ENCODE assay signal across 1 cellular context in the genomic region with DNA sequence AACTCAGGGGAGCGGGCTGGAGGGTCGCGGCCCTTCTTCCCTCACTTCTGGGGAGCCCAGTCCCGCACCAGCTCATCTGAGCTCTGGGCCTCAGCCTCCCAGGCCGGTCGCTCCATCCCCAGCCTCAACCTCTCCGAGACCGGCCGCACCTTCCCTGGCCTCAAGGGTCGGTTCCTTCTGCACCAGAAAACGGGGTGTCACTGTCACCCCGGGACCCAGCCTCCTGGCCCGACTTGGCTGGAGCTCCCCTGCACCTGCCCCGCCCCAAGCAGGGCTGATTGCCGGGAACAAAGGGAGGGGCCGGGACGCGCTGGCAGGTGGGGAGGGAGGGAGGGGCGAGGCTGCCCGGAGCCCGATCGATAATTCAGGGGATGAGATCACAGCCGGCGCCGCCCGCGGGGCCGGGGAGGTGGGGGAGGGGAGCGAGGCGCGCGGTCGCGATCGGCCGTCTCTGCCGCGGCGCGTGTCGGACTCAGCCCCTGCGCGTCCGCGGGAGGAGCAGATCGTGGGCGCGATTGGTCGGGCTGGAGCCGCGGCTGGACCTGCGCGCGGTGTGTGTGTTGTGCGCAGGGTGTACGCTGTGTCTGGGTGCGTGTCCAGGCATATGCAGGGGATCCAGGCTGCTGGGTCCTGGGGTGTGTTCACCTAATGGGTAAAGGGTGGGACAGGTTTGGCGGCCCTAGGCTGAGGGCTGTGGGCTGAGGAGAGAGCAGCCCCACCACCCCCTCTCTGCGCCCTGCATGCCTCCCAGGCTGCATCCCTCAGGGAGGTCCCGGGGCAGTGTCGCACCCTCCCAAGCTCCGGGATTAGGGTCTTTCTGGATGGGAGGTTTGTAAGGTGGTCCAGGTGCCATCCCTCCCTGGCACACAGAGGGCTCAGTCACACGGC.
TF ChIP-seq lines count a peak whose summit lies in the region.

No MANE protein-coding gene starts in this region.

TF ChIP-seq in HepG2, 621 proteins besides CTCF, POLR2A, EP300 and RAD21 (continued from another document and continues in another):
- TF ChIP-seq ZNF143 (CRISPR knock-in tag; IDR thresholded peaks at IDR 0.05) (peak; percentile 32; the same call in 1 of the 2 replicates), ZSCAN29 (CRISPR knock-in tag; conservative IDR thresholded peaks at IDR 0.05) (0 out of 2 replicates have a peak, but pooled peaks have one; percentile 57), HMG20A (CRISPR knock-in tag; IDR thresholded peaks at IDR 0.05; ENCODE audit: borderline replicate concordance) (peak; percentile 24; the same call in 1 of the 2 replicates), SMYD3 (CRISPR knock-in tag; IDR thresholded peaks at IDR 0.05) (no peak), KDM3A (CRISPR knock-in tag; IDR thresholded peaks at IDR 0.05; ENCODE audit: low read depth) (peak; percentile 78; the same call in 1 of the 2 replicates), ZNF430 (CRISPR knock-in tag; IDR thresholded peaks at IDR 0.05) (no peak), GATAD2A (CRISPR knock-in tag; IDR thresholded peaks at IDR 0.05) (peak; percentile 34; the same call in 1 of the 2 replicates), NFKBIZ (CRISPR knock-in tag; IDR thresholded peaks at IDR 0.05) (0 out of 2 replicates have a peak, but pooled peaks have one; percentile 31), ZNF672 (CRISPR knock-in tag; IDR thresholded peaks at IDR 0.05) (no peak), MATR3 (CRISPR knock-in tag; IDR thresholded peaks at IDR 0.05) (no peak), SMARCC2 (IDR thresholded peaks at IDR 0.05) (no peak), SALL2 (CRISPR knock-in tag; IDR thresholded peaks at IDR 0.05) (peak; percentile 28; the same call in 1 of the 2 replicates), ZFP36 (IDR thresholded peaks at IDR 0.05; ENCODE audit: borderline replicate concordance, low read depth, low read length, partially characterized antibody) (no peak), NFYC (CRISPR knock-in tag; IDR thresholded peaks at IDR 0.05) (no peak), FOXC1 (CRISPR knock-in tag; IDR thresholded peaks at IDR 0.05; ENCODE audit: borderline replicate concordance) (peak; percentile 75; the same call in 1 of the 2 replicates), JUNB (CRISPR knock-in tag; IDR thresholded peaks at IDR 0.05; ENCODE audit: borderline replicate concordance) (no peak), MTF2 (CRISPR knock-in tag; IDR thresholded peaks at IDR 0.05; ENCODE audit: borderline replicate concordance) (peak; percentile 92; the same call in 1 of the 2 replicates), XRCC5 (optimal IDR thresholded peaks at IDR 0.05; ENCODE audit: low read length) (no peak), DMAP1 (CRISPR knock-in tag; IDR thresholded peaks at IDR 0.05) (peak; percentile 64; the same call in 1 of the 2 replicates), PHF20 (CRISPR knock-in tag; IDR thresholded peaks at IDR 0.05) (0 out of 2 replicates have a peak, but pooled peaks have one; percentile 32)
- TF ChIP-seq, protein P1, sequence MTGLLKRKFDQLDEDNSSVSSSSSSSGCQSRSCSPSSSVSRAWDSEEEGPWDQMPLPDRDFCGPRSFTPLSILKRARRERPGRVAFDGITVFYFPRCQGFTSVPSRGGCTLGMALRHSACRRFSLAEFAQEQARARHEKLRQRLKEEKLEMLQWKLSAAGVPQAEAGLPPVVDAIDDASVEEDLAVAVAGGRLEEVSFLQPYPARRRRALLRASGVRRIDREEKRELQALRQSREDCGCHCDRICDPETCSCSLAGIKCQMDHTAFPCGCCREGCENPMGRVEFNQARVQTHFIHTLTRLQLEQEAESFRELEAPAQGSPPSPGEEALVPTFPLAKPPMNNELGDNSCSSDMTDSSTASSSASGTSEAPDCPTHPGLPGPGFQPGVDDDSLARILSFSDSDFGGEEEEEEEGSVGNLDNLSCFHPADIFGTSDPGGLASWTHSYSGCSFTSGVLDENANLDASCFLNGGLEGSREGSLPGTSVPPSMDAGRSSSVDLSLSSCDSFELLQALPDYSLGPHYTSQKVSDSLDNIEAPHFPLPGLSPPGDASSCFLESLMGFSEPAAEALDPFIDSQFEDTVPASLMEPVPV (CRISPR knock-in tag; IDR thresholded peaks at IDR 0.05) = peak; percentile 76; the same call in 1 of the 2 replicates
- TF ChIP-seq, protein P2, sequence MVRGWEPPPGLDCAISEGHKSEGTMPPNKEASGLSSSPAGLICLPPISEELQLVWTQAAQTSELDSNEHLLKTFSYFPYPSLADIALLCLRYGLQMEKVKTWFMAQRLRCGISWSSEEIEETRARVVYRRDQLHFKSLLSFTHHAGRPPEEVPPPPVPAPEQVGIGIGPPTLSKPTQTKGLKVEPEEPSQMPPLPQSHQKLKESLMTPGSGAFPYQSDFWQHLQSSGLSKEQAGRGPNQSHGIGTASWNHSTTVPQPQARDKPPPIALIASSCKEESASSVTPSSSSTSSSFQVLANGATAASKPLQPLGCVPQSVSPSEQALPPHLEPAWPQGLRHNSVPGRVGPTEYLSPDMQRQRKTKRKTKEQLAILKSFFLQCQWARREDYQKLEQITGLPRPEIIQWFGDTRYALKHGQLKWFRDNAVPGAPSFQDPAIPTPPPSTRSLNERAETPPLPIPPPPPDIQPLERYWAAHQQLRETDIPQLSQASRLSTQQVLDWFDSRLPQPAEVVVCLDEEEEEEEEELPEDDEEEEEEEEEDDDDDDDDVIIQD (CRISPR knock-in tag; IDR thresholded peaks at IDR 0.05; ENCODE audit: low read depth) = no peak
- TF ChIP-seq, protein P3, sequence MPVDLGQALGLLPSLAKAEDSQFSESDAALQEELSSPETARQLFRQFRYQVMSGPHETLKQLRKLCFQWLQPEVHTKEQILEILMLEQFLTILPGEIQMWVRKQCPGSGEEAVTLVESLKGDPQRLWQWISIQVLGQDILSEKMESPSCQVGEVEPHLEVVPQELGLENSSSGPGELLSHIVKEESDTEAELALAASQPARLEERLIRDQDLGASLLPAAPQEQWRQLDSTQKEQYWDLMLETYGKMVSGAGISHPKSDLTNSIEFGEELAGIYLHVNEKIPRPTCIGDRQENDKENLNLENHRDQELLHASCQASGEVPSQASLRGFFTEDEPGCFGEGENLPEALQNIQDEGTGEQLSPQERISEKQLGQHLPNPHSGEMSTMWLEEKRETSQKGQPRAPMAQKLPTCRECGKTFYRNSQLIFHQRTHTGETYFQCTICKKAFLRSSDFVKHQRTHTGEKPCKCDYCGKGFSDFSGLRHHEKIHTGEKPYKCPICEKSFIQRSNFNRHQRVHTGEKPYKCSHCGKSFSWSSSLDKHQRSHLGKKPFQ (CRISPR knock-in tag; IDR thresholded peaks at IDR 0.05; ENCODE audit: insufficient replicate concordance) = peak; percentile 56
- TF ChIP-seq, protein P4, sequence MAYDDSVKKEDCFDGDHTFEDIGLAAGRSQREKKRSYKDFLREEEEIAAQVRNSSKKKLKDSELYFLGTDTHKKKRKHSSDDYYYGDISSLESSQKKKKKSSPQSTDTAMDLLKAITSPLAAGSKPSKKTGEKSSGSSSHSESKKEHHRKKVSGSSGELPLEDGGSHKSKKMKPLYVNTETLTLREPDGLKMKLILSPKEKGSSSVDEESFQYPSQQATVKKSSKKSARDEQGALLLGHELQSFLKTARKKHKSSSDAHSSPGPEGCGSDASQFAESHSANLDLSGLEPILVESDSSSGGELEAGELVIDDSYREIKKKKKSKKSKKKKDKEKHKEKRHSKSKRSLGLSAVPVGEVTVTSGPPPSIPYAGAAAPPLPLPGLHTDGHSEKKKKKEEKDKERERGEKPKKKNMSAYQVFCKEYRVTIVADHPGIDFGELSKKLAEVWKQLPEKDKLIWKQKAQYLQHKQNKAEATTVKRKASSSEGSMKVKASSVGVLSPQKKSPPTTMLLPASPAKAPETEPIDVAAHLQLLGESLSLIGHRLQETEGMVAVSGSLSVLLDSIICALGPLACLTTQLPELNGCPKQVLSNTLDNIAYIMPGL (CRISPR knock-in tag; IDR thresholded peaks at IDR 0.05; ENCODE audit: borderline replicate concordance in 1 of 2, low read depth in 1 of 2) = peak; percentile 27 to 56; a peak in 1 of 4 replicates
- TF ChIP-seq, protein P5, sequence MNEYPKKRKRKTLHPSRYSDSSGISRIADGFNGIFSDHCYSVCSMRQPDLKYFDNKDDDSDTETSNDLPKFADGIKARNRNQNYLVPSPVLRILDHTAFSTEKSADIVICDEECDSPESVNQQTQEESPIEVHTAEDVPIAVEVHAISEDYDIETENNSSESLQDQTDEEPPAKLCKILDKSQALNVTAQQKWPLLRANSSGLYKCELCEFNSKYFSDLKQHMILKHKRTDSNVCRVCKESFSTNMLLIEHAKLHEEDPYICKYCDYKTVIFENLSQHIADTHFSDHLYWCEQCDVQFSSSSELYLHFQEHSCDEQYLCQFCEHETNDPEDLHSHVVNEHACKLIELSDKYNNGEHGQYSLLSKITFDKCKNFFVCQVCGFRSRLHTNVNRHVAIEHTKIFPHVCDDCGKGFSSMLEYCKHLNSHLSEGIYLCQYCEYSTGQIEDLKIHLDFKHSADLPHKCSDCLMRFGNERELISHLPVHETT (CRISPR knock-in tag; conservative IDR thresholded peaks at IDR 0.05) = peak; percentile 60; the same call in 1 of the 2 replicates
- TF ChIP-seq, protein P6, sequence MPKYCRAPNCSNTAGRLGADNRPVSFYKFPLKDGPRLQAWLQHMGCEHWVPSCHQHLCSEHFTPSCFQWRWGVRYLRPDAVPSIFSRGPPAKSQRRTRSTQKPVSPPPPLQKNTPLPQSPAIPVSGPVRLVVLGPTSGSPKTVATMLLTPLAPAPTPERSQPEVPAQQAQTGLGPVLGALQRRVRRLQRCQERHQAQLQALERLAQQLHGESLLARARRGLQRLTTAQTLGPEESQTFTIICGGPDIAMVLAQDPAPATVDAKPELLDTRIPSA (CRISPR knock-in tag; IDR thresholded peaks at IDR 0.05; ENCODE audit: borderline replicate concordance) = no peak
- TF ChIP-seq, protein P7, sequence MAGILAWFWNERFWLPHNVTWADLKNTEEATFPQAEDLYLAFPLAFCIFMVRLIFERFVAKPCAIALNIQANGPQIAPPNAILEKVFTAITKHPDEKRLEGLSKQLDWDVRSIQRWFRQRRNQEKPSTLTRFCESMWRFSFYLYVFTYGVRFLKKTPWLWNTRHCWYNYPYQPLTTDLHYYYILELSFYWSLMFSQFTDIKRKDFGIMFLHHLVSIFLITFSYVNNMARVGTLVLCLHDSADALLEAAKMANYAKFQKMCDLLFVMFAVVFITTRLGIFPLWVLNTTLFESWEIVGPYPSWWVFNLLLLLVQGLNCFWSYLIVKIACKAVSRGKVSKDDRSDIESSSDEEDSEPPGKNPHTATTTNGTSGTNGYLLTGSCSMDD (CRISPR knock-in tag; IDR thresholded peaks at IDR 0.05) = no peak
- TF ChIP-seq, protein P8, sequence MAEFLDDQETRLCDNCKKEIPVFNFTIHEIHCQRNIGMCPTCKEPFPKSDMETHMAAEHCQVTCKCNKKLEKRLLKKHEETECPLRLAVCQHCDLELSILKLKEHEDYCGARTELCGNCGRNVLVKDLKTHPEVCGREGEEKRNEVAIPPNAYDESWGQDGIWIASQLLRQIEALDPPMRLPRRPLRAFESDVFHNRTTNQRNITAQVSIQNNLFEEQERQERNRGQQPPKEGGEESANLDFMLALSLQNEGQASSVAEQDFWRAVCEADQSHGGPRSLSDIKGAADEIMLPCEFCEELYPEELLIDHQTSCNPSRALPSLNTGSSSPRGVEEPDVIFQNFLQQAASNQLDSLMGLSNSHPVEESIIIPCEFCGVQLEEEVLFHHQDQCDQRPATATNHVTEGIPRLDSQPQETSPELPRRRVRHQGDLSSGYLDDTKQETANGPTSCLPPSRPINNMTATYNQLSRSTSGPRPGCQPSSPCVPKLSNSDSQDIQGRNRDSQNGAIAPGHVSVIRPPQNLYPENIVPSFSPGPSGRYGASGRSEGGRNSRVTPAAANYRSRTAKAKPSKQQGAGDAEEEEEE (CRISPR knock-in tag; IDR thresholded peaks at IDR 0.05; ENCODE audit: borderline replicate concordance) = no peak
- TF ChIP-seq, protein P9, sequence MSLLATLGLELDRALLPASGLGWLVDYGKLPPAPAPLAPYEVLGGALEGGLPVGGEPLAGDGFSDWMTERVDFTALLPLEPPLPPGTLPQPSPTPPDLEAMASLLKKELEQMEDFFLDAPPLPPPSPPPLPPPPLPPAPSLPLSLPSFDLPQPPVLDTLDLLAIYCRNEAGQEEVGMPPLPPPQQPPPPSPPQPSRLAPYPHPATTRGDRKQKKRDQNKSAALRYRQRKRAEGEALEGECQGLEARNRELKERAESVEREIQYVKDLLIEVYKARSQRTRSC (CRISPR knock-in tag; IDR thresholded peaks at IDR 0.05; ENCODE audit: low read depth) = no peak
- TF ChIP-seq, protein P10, sequence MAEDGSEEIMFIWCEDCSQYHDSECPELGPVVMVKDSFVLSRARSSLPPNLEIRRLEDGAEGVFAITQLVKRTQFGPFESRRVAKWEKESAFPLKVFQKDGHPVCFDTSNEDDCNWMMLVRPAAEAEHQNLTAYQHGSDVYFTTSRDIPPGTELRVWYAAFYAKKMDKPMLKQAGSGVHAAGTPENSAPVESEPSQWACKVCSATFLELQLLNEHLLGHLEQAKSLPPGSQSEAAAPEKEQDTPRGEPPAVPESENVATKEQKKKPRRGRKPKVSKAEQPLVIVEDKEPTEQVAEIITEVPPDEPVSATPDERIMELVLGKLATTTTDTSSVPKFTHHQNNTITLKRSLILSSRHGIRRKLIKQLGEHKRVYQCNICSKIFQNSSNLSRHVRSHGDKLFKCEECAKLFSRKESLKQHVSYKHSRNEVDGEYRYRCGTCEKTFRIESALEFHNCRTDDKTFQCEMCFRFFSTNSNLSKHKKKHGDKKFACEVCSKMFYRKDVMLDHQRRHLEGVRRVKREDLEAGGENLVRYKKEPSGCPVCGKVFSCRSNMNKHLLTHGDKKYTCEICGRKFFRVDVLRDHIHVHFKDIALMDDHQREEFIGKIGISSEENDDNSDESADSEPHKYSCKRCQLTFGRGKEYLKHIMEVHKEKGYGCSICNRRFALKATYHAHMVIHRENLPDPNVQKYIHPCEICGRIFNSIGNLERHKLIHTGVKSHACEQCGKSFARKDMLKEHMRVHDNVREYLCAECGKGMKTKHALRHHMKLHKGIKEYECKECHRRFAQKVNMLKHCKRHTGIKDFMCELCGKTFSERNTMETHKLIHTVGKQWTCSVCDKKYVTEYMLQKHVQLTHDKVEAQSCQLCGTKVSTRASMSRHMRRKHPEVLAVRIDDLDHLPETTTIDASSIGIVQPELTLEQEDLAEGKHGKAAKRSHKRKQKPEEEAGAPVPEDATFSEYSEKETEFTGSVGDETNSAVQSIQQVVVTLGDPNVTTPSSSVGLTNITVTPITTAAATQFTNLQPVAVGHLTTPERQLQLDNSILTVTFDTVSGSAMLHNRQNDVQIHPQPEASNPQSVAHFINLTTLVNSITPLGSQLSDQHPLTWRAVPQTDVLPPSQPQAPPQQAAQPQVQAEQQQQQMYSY (CRISPR knock-in tag; IDR thresholded peaks at IDR 0.05) = no peak
